ENCODE assay signal across 2 cellular contexts in the genomic region with DNA sequence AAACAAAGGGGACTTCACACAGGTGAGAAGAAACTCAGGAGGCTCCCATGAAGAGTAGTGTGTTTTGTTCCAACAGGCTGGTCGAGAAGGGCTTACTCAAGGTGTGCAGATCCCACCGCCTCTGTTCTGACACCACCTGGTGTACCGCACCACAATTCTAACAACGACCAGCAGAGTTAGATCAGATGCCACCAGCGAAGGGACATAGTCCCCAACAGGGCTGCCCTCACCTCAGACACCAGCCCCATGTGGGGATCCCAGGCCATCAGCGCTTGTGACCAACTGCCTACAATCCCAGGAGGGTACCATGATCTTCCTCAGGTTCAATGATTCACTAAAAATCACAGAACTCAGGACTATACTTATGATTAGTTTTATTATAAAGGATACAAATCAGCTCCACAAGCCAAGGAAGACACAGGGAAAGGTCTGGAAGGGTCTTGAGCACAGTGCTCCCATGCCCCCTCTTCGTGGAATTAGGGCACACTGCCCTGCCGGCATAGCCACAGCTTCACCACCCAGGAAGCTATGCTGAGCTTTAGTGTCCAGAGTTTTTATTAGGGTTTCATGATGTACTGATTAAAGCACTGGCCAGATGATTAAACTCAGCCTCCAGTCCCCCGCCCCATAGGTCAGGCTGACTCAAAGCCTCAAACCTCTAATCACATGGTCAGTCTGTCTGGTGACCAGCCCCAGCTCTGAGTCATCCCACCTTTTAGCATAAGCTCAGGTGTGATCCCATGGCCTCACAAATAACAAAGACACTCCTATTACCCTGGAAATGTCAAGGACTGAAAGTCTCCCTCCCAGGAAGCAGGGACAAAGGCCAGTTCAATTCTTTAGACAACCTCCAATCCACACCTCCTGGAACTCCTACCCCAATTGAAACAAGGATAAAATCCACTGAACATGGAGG.
A peak's percentile ranks its signal among the peaks of the same experiment; 100 is the strongest.
TF ChIP-seq lines count a peak whose summit lies in the region.

No MANE protein-coding gene starts in this region.

TF ChIP-seq in IMR-90, 13 proteins besides CTCF, POLR2A, EP300 and RAD21:
- TF ChIP-seq SMC3 (IDR thresholded peaks at IDR 0.05; ENCODE audit: low read depth, low read length) (no peak), MAFK (IDR thresholded peaks at IDR 0.05; ENCODE audit: low read depth, low read length) (no peak)
TF ChIP-seq in IMR-90: peak in this region for 0.

TF ChIP-seq in GM12878, 131 proteins besides CTCF, POLR2A, EP300 and RAD21:
- TF ChIP-seq, protein P1, sequence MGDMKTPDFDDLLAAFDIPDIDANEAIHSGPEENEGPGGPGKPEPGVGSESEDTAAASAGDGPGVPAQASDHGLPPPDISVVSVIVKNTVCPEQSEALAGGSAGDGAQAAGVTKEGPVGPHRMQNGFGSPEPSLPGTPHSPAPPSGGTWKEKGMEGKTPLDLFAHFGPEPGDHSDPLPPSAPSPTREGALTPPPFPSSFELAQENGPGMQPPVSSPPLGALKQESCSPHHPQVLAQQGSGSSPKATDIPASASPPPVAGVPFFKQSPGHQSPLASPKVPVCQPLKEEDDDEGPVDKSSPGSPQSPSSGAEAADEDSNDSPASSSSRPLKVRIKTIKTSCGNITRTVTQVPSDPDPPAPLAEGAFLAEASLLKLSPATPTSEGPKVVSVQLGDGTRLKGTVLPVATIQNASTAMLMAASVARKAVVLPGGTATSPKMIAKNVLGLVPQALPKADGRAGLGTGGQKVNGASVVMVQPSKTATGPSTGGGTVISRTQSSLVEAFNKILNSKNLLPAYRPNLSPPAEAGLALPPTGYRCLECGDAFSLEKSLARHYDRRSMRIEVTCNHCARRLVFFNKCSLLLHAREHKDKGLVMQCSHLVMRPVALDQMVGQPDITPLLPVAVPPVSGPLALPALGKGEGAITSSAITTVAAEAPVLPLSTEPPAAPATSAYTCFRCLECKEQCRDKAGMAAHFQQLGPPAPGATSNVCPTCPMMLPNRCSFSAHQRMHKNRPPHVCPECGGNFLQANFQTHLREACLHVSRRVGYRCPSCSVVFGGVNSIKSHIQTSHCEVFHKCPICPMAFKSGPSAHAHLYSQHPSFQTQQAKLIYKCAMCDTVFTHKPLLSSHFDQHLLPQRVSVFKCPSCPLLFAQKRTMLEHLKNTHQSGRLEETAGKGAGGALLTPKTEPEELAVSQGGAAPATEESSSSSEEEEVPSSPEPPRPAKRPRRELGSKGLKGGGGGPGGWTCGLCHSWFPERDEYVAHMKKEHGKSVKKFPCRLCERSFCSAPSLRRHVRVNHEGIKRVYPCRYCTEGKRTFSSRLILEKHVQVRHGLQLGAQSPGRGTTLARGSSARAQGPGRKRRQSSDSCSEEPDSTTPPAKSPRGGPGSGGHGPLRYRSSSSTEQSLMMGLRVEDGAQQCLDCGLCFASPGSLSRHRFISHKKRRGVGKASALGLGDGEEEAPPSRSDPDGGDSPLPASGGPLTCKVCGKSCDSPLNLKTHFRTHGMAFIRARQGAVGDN (IDR thresholded peaks at IDR 0.05), result no peak
- no peak for TF ChIP-seq MYC (IDR thresholded peaks at IDR 0.05; ENCODE audit: insufficient read depth, insufficient read length, insufficient replicate concordance, low read length, severe bottlenecking)
- TF ChIP-seq, protein P2, sequence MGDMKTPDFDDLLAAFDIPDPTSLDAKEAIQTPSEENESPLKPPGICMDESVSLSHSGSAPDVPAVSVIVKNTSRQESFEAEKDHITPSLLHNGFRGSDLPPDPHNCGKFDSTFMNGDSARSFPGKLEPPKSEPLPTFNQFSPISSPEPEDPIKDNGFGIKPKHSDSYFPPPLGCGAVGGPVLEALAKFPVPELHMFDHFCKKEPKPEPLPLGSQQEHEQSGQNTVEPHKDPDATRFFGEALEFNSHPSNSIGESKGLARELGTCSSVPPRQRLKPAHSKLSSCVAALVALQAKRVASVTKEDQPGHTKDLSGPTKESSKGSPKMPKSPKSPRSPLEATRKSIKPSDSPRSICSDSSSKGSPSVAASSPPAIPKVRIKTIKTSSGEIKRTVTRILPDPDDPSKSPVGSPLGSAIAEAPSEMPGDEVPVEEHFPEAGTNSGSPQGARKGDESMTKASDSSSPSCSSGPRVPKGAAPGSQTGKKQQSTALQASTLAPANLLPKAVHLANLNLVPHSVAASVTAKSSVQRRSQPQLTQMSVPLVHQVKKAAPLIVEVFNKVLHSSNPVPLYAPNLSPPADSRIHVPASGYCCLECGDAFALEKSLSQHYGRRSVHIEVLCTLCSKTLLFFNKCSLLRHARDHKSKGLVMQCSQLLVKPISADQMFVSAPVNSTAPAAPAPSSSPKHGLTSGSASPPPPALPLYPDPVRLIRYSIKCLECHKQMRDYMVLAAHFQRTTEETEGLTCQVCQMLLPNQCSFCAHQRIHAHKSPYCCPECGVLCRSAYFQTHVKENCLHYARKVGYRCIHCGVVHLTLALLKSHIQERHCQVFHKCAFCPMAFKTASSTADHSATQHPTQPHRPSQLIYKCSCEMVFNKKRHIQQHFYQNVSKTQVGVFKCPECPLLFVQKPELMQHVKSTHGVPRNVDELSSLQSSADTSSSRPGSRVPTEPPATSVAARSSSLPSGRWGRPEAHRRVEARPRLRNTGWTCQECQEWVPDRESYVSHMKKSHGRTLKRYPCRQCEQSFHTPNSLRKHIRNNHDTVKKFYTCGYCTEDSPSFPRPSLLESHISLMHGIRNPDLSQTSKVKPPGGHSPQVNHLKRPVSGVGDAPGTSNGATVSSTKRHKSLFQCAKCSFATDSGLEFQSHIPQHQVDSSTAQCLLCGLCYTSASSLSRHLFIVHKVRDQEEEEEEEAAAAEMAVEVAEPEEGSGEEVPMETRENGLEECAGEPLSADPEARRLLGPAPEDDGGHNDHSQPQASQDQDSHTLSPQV (IDR thresholded peaks at IDR 0.05), result no peak
- TF ChIP-seq, protein P3, sequence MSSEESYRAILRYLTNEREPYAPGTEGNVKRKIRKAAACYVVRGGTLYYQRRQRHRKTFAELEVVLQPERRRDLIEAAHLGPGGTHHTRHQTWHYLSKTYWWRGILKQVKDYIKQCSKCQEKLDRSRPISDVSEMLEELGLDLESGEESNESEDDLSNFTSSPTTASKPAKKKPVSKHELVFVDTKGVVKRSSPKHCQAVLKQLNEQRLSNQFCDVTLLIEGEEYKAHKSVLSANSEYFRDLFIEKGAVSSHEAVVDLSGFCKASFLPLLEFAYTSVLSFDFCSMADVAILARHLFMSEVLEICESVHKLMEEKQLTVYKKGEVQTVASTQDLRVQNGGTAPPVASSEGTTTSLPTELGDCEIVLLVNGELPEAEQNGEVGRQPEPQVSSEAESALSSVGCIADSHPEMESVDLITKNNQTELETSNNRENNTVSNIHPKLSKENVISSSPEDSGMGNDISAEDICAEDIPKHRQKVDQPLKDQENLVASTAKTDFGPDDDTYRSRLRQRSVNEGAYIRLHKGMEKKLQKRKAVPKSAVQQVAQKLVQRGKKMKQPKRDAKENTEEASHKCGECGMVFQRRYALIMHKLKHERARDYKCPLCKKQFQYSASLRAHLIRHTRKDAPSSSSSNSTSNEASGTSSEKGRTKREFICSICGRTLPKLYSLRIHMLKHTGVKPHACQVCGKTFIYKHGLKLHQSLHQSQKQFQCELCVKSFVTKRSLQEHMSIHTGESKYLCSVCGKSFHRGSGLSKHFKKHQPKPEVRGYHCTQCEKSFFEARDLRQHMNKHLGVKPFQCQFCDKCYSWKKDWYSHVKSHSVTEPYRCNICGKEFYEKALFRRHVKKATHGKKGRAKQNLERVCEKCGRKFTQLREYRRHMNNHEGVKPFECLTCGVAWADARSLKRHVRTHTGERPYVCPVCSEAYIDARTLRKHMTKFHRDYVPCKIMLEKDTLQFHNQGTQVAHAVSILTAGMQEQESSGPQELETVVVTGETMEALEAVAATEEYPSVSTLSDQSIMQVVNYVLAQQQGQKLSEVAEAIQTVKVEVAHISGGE (CRISPR knock-in tag; IDR thresholded peaks at IDR 0.05), result no peak
- TF ChIP-seq KDM1A (IDR thresholded peaks at IDR 0.05; ENCODE audit: borderline replicate concordance), result no peak
- no peak for TF ChIP-seq LARP7 (IDR thresholded peaks at IDR 0.05)
- TF ChIP-seq GATAD2B (conservative IDR thresholded peaks at IDR 0.05; ENCODE audit: low read depth), result no peak
- no peak for TF ChIP-seq FOS (IDR thresholded peaks at IDR 0.05; ENCODE audit: borderline replicate concordance, extremely low read depth, insufficient read length)
- TF ChIP-seq KAT2A (conservative IDR thresholded peaks at IDR 0.05; ENCODE audit: control insufficient read depth, low read depth, low read length), result no peak
- no peak for TF ChIP-seq CREM (IDR thresholded peaks at IDR 0.05; ENCODE audit: low read depth)
- 0 out of 2 replicates have a peak, but pooled peaks have one; percentile 34 for TF ChIP-seq CBX5 (IDR thresholded peaks at IDR 0.05; ENCODE audit: low read depth)
- TF ChIP-seq MEF2A (IDR thresholded peaks at IDR 0.05; ENCODE audit: insufficient read depth, low read depth, low read length), result no peak
- TF ChIP-seq RUNX3 (IDR thresholded peaks at IDR 0.05; ENCODE audit: low read length), result no peak
- no peak for TF ChIP-seq JUNB (IDR thresholded peaks at IDR 0.05)
- TF ChIP-seq POLR2AphosphoS5 (IDR thresholded peaks at IDR 0.05; ENCODE audit: low read length), result peak; percentile 47; the same call in 1 of the 2 replicates
